Comparison of ENCODE assay signal across 1 cellular context in the genomic region with DNA sequence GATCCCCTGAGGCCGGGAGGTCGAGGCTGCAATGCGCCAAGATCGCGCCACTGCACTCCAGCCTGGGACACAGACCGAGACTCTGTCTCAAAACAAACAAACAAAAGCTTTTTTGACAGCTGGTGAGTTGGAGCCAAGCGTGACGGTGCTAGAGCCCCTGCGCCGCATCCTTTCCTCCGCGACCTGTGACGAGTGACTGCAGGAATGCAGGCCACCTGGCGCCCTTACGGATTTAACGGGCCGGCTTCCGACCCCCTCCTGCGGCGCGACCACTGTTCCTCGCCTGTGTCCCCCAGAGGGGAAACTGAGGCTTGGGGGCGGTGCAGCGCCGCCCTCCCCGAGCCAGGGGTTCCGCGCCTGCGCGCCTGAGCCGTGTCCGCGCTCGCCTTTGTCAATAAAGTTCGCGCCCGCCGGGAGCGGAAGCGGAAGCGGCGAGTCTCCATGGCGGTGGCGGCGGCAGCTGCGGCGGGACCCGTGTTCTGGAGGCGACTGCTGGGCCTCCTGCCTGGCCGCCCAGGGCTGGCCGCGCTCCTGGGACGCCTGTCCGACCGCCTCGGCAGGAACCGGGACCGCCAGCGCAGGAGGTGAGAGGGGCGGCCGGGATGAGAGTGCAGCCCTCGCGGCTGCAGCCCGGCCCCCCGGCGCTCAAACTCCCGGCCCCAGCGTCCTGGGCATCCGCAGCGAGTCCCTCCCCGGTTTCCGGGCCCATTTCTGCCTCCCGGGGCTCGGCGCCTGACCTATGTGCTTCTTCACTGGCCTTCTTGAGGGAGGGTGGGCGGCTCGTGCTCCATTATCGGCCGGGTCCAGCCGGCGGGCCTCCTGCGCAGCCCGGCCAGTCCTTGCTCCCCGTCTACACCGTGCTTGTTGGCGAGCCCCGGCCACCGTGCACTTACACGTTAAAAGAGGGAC.
A peak's percentile ranks its signal among the peaks of the same experiment; 100 is the strongest.
TF ChIP-seq lines count a peak whose summit lies in the region.

A gene with protein sequence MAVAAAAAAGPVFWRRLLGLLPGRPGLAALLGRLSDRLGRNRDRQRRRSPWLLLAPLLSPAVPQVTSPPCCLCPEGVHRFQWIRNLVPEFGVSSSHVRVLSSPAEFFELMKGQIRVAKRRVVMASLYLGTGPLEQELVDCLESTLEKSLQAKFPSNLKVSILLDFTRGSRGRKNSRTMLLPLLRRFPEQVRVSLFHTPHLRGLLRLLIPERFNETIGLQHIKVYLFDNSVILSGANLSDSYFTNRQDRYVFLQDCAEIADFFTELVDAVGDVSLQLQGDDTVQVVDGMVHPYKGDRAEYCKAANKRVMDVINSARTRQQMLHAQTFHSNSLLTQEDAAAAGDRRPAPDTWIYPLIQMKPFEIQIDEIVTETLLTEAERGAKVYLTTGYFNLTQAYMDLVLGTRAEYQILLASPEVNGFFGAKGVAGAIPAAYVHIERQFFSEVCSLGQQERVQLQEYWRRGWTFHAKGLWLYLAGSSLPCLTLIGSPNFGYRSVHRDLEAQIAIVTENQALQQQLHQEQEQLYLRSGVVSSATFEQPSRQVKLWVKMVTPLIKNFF (plus strand): TSS at position 425 of the 909 bp plus-strand sequence. CDS start 17 bp downstream, at position 442.

TF ChIP-seq in HepG2, 621 proteins besides CTCF, POLR2A, EP300 and RAD21 (continued from another document and continues in another):
- TF ChIP-seq, protein P1, sequence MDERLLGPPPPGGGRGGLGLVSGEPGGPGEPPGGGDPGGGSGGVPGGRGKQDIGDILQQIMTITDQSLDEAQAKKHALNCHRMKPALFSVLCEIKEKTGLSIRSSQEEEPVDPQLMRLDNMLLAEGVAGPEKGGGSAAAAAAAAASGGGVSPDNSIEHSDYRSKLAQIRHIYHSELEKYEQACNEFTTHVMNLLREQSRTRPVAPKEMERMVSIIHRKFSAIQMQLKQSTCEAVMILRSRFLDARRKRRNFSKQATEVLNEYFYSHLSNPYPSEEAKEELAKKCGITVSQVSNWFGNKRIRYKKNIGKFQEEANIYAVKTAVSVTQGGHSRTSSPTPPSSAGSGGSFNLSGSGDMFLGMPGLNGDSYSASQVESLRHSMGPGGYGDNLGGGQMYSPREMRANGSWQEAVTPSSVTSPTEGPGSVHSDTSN (CRISPR knock-in tag; IDR thresholded peaks at IDR 0.05) = no peak
- TF ChIP-seq, protein P2, sequence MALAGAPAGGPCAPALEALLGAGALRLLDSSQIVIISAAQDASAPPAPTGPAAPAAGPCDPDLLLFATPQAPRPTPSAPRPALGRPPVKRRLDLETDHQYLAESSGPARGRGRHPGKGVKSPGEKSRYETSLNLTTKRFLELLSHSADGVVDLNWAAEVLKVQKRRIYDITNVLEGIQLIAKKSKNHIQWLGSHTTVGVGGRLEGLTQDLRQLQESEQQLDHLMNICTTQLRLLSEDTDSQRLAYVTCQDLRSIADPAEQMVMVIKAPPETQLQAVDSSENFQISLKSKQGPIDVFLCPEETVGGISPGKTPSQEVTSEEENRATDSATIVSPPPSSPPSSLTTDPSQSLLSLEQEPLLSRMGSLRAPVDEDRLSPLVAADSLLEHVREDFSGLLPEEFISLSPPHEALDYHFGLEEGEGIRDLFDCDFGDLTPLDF (CRISPR knock-in tag; IDR thresholded peaks at IDR 0.05) = peak; percentile 86
- TF ChIP-seq NR1H2 (CRISPR knock-in tag; IDR thresholded peaks at IDR 0.05; ENCODE audit: borderline replicate concordance, low read depth) (0 out of 2 replicates have a peak, but pooled peaks have one; percentile 41), BORCS8-MEF2B (CRISPR knock-in tag; IDR thresholded peaks at IDR 0.05) (peak; percentile 91), RFX5 (IDR thresholded peaks at IDR 0.05; ENCODE audit: low read depth, low read length) (no peak), ZNF562 (CRISPR knock-in tag; IDR thresholded peaks at IDR 0.05; ENCODE audit: borderline replicate concordance) (peak; percentile 53; the same call in 1 of the 2 replicates), KDM1A (CRISPR knock-in tag; IDR thresholded peaks at IDR 0.05) (no peak), NBN (conservative IDR thresholded peaks at IDR 0.05) (no peak), POGZ (CRISPR knock-in tag; IDR thresholded peaks at IDR 0.05) (peak; percentile 93), TMF1 (CRISPR knock-in tag; IDR thresholded peaks at IDR 0.05; ENCODE audit: low read depth) (peak; percentile 62; the same call in 1 of the 2 replicates), NRL (CRISPR knock-in tag; IDR thresholded peaks at IDR 0.05; ENCODE audit: borderline replicate concordance) (peak; percentile 67; the same call in 1 of the 2 replicates), DPF2 (CRISPR knock-in tag; IDR thresholded peaks at IDR 0.05; ENCODE audit: borderline replicate concordance, low read depth) (no peak), CEBPG (CRISPR knock-in tag; IDR thresholded peaks at IDR 0.05) (0 out of 2 replicates have a peak, but pooled peaks have one; percentile 23), MBD4 (IDR thresholded peaks at IDR 0.05; ENCODE audit: borderline replicate concordance, low read length) (no peak), PAWR (CRISPR knock-in tag; IDR thresholded peaks at IDR 0.05; ENCODE audit: borderline replicate concordance) (0 out of 2 replicates have a peak, but pooled peaks have one; percentile 70), ZNF333 (CRISPR knock-in tag; IDR thresholded peaks at IDR 0.05; ENCODE audit: borderline replicate concordance) (peak; percentile 94; the same call in 1 of the 2 replicates), TEAD2 (CRISPR knock-in tag; IDR thresholded peaks at IDR 0.05) (no peak), PAX8 (CRISPR knock-in tag; IDR thresholded peaks at IDR 0.05; ENCODE audit: borderline replicate concordance) (peak; percentile 97; the same call in 1 of the 2 replicates), ZNF44 (CRISPR knock-in tag; IDR thresholded peaks at IDR 0.05) (0 out of 2 replicates have a peak, but pooled peaks have one; percentile 70), ZFP37 (CRISPR knock-in tag; IDR thresholded peaks at IDR 0.05; ENCODE audit: borderline replicate concordance) (no peak), CHCHD3 (CRISPR knock-in tag; IDR thresholded peaks at IDR 0.05) (peak; percentile 86; the same call in 1 of the 2 replicates), HNRNPH1 (optimal IDR thresholded peaks at IDR 0.05; ENCODE audit: low read depth, low read length) (no peak), ZEB1 (IDR thresholded peaks at IDR 0.05; ENCODE audit: insufficient replicate concordance, low read depth) (no peak)
- TF ChIP-seq, protein P3, sequence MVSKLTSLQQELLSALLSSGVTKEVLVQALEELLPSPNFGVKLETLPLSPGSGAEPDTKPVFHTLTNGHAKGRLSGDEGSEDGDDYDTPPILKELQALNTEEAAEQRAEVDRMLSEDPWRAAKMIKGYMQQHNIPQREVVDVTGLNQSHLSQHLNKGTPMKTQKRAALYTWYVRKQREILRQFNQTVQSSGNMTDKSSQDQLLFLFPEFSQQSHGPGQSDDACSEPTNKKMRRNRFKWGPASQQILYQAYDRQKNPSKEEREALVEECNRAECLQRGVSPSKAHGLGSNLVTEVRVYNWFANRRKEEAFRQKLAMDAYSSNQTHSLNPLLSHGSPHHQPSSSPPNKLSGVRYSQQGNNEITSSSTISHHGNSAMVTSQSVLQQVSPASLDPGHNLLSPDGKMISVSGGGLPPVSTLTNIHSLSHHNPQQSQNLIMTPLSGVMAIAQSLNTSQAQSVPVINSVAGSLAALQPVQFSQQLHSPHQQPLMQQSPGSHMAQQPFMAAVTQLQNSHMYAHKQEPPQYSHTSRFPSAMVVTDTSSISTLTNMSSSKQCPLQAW (CRISPR knock-in tag; IDR thresholded peaks at IDR 0.05) = peak; percentile 80; the same call in 1 of the 2 replicates
- TF ChIP-seq, protein P4, sequence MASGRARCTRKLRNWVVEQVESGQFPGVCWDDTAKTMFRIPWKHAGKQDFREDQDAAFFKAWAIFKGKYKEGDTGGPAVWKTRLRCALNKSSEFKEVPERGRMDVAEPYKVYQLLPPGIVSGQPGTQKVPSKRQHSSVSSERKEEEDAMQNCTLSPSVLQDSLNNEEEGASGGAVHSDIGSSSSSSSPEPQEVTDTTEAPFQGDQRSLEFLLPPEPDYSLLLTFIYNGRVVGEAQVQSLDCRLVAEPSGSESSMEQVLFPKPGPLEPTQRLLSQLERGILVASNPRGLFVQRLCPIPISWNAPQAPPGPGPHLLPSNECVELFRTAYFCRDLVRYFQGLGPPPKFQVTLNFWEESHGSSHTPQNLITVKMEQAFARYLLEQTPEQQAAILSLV (CRISPR knock-in tag; IDR thresholded peaks at IDR 0.05; ENCODE audit: borderline replicate concordance) = peak; percentile 73; the same call in 1 of the 2 replicates
- TF ChIP-seq, protein P5, sequence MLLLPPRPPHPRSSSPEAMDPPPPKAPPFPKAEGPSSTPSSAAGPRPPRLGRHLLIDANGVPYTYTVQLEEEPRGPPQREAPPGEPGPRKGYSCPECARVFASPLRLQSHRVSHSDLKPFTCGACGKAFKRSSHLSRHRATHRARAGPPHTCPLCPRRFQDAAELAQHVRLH (CRISPR knock-in tag; IDR thresholded peaks at IDR 0.05; ENCODE audit: borderline replicate concordance, low read depth) = peak; percentile 95
- TF ChIP-seq, protein P6, sequence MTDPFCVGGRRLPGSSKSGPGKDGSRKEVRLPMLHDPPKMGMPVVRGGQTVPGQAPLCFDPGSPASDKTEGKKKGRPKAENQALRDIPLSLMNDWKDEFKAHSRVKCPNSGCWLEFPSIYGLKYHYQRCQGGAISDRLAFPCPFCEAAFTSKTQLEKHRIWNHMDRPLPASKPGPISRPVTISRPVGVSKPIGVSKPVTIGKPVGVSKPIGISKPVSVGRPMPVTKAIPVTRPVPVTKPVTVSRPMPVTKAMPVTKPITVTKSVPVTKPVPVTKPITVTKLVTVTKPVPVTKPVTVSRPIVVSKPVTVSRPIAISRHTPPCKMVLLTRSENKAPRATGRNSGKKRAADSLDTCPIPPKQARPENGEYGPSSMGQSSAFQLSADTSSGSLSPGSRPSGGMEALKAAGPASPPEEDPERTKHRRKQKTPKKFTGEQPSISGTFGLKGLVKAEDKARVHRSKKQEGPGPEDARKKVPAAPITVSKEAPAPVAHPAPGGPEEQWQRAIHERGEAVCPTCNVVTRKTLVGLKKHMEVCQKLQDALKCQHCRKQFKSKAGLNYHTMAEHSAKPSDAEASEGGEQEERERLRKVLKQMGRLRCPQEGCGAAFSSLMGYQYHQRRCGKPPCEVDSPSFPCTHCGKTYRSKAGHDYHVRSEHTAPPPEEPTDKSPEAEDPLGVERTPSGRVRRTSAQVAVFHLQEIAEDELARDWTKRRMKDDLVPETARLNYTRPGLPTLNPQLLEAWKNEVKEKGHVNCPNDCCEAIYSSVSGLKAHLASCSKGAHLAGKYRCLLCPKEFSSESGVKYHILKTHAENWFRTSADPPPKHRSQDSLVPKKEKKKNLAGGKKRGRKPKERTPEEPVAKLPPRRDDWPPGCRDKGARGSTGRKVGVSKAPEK (CRISPR knock-in tag; IDR thresholded peaks at IDR 0.05; ENCODE audit: borderline replicate concordance) = no peak
- TF ChIP-seq, protein P7, sequence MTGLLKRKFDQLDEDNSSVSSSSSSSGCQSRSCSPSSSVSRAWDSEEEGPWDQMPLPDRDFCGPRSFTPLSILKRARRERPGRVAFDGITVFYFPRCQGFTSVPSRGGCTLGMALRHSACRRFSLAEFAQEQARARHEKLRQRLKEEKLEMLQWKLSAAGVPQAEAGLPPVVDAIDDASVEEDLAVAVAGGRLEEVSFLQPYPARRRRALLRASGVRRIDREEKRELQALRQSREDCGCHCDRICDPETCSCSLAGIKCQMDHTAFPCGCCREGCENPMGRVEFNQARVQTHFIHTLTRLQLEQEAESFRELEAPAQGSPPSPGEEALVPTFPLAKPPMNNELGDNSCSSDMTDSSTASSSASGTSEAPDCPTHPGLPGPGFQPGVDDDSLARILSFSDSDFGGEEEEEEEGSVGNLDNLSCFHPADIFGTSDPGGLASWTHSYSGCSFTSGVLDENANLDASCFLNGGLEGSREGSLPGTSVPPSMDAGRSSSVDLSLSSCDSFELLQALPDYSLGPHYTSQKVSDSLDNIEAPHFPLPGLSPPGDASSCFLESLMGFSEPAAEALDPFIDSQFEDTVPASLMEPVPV (CRISPR knock-in tag; IDR thresholded peaks at IDR 0.05) = peak; percentile 93
- TF ChIP-seq, protein P8, sequence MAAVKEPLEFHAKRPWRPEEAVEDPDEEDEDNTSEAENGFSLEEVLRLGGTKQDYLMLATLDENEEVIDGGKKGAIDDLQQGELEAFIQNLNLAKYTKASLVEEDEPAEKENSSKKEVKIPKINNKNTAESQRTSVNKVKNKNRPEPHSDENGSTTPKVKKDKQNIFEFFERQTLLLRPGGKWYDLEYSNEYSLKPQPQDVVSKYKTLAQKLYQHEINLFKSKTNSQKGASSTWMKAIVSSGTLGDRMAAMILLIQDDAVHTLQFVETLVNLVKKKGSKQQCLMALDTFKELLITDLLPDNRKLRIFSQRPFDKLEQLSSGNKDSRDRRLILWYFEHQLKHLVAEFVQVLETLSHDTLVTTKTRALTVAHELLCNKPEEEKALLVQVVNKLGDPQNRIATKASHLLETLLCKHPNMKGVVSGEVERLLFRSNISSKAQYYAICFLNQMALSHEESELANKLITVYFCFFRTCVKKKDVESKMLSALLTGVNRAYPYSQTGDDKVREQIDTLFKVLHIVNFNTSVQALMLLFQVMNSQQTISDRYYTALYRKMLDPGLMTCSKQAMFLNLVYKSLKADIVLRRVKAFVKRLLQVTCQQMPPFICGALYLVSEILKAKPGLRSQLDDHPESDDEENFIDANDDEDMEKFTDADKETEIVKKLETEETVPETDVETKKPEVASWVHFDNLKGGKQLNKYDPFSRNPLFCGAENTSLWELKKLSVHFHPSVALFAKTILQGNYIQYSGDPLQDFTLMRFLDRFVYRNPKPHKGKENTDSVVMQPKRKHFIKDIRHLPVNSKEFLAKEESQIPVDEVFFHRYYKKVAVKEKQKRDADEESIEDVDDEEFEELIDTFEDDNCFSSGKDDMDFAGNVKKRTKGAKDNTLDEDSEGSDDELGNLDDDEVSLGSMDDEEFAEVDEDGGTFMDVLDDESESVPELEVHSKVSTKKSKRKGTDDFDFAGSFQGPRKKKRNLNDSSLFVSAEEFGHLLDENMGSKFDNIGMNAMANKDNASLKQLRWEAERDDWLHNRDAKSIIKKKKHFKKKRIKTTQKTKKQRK (IDR thresholded peaks at IDR 0.05; ENCODE audit: low read length) = no peak
- TF ChIP-seq, protein P9, sequence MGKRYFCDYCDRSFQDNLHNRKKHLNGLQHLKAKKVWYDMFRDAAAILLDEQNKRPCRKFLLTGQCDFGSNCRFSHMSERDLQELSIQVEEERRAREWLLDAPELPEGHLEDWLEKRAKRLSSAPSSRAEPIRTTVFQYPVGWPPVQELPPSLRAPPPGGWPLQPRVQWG (CRISPR knock-in tag; IDR thresholded peaks at IDR 0.05; ENCODE audit: borderline replicate concordance, low read depth) = no peak
- TF ChIP-seq, protein P10, sequence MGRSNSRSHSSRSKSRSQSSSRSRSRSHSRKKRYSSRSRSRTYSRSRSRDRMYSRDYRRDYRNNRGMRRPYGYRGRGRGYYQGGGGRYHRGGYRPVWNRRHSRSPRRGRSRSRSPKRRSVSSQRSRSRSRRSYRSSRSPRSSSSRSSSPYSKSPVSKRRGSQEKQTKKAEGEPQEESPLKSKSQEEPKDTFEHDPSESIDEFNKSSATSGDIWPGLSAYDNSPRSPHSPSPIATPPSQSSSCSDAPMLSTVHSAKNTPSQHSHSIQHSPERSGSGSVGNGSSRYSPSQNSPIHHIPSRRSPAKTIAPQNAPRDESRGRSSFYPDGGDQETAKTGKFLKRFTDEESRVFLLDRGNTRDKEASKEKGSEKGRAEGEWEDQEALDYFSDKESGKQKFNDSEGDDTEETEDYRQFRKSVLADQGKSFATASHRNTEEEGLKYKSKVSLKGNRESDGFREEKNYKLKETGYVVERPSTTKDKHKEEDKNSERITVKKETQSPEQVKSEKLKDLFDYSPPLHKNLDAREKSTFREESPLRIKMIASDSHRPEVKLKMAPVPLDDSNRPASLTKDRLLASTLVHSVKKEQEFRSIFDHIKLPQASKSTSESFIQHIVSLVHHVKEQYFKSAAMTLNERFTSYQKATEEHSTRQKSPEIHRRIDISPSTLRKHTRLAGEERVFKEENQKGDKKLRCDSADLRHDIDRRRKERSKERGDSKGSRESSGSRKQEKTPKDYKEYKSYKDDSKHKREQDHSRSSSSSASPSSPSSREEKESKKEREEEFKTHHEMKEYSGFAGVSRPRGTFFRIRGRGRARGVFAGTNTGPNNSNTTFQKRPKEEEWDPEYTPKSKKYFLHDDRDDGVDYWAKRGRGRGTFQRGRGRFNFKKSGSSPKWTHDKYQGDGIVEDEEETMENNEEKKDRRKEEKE (IDR thresholded peaks at IDR 0.05) = no peak
